In the genomic region with DNA sequence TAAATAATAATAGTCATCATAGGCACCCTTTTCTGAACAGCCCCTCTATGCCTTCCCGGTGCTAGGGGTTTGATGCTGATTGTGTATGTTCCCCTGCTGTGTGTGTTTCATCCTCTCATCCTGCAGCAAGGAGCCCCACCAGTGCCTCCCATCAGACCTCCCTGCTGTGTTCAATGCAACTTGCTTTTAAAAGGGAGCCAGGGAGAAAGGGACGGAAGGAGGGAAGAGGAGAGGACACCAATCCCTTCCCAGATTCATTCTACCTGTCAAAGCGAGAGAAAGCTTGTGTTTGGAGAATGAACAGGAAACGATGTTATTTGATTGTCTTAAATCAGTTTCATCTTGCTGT, we compare ENCODE assay signal across 8 cellular contexts.
DNase-seq lines count a peak whose midpoint lies in the region; ATAC-seq, FAIRE-seq and TF ChIP-seq lines count a peak whose summit lies in the region.

No MANE protein-coding gene starts in this region.

- H3K27ac Mint-ChIP-seq in activated B cell treated with CpG ODN at 0.5 μM for 24 hours, result no peak overlapping the region

- no peaks in the 10 kb centered on the region for H3K9me3 Mint-ChIP-seq in activated B cell treated with CpG ODN at 0.5 μM for 24 hours

- no peaks in the 10 kb centered on the region for H3K36me3 Mint-ChIP-seq in activated B cell treated with CpG ODN at 0.5 μM for 24 hours (ENCODE audit: low read depth)

- peak overlapping the region; percentile 48 for H3K4me3 Mint-ChIP-seq in activated B cell treated with CpG ODN at 0.5 μM for 24 hours

- H3K9ac ChIP-seq in HepG2 (ENCODE audit: insufficient read depth, low read depth, low read length) (no peak overlapping the region), iPS-15b (ENCODE audit: low read depth, low read length) (peak overlapping the region; percentile 32), stomach smooth muscle (ENCODE audit: low read length in 2 of 2) (peak overlapping the region; percentile 33 to 75)

- intact Hi-C loops in HepG2 (cut with micrococcal nuclease; ENCODE audit: unreplicated experiment), result loop anchor here (1.0 to 5.0 kb wide), 5 partner anchors 344 to 1309 kb away; a partner anchor contains a TSS
- intact Hi-C loops in right lobe of liver (cut with DNase I), result loop anchor here in 1 of 2 donors (5.0 kb wide), 1 partner anchor 439 kb away; no protein-coding TSS in a partner anchor
- intact Hi-C loops in activated B cell treated with CpG ODN at 0.5 μM for 24 hours (cut with micrococcal nuclease), result loop anchor here (1.0 to 10.0 kb wide), 8 partner anchors 345 to 1606 kb away; no protein-coding TSS in a partner anchor

- H3K9me3 ChIP-seq in HepG2 (ENCODE audit: low read length), result no peaks in the 10 kb centered on the region
- H3K9me3 ChIP-seq in right lobe of liver, result no peaks in the 10 kb centered on the region
- H3K9me3 ChIP-seq in iPS-15b (ENCODE audit: control insufficient read depth, insufficient read depth, low read length), result no peaks in the 10 kb centered on the region
- no peaks in the 10 kb centered on the region for H3K9me3 ChIP-seq in stomach smooth muscle (ENCODE audit: control insufficient read depth in 2 of 2, low read length in 2 of 2)

- POLR2A ChIA-PET in HepG2 (lab: Yijun Ruan, JAX), result no interaction called here
- POLR2A ChIA-PET in activated B cell treated with CpG ODN at 0.5 μM for 24 hours (lab: Charles Lee), result no interaction called here

- ATAC-seq in HepG2, result peak; percentile 72
- ATAC-seq in right lobe of liver, result no peak
- peak; percentile 6 for ATAC-seq in HG03342 (IDR thresholded peaks at IDR 0.05; ENCODE audit: unreplicated experiment)
- ATAC-seq in activated B cell treated with CpG ODN at 0.5 μM for 24 hours (ENCODE audit: low read depth), result peak; percentile 22

- H3K36me3 ChIP-seq in HepG2 (replicated peaks in 1 of 2; ENCODE audit: control insufficient read depth in 1 of 2, insufficient read depth in 2 of 2, low read length in 2 of 2) (no peaks in the 10 kb centered on the region), right lobe of liver (no peaks in the 10 kb centered on the region), iPS-15b (ENCODE audit: control insufficient read depth, insufficient read depth, low read length) (no peaks in the 10 kb centered on the region), stomach smooth muscle (ENCODE audit: control insufficient read depth in 2 of 2, insufficient read depth in 2 of 2, low read length in 2 of 2) (no peaks in the 10 kb centered on the region)

- BruUV-seq in HepG2 (replicated peaks; lab: Mats Ljungman, UMichigan), result no TSS peak

- no peak for DNase-seq in HepG2 (ENCODE audit: low spot score)
- DNase-seq in right lobe of liver, result no peak
- no peak for DNase-seq in activated B cell treated with CpG ODN at 0.5 μM for 24 hours
- no peak for DNase-seq in stimulated activated CD4-positive, alpha-beta T cell treated with anti-CD3 and anti-CD28 coated beads, Interleukin-4, amount 100 ng/mL, for 1 hour
- DNase-seq in SW 1271 (lab: John Stamatoyannopoulos, UW), result no peak

- peak overlapping the region; percentile 47; the same call in 1 of the 2 replicates for H3K4me2 ChIP-seq in HepG2 (ENCODE audit: low read depth, low read length)

- 78% methylated on average over 4 of the region's 4 CpGs for WGBS in HepG2 (ENCODE audit: low lambda C conversion rate)
- 61% methylated on average over 4 of the region's 4 CpGs for WGBS in right lobe of liver (ENCODE audit: insufficient coverage, low coverage, low lambda C conversion rate, missing lambda C conversion rate)

- CTCF ChIA-PET in HepG2 (lab: Yijun Ruan, JAX; ENCODE audit: low intra/inter-chr PET ratio, low total read pairs) (interaction anchor here (1.1 to 2.0 kb wide), 3 partner anchors 346 to 427 kb away, joined by 4 to 15 read pairs (median 10); a partner anchor contains a TSS), activated B cell treated with CpG ODN at 0.5 μM for 24 hours (lab: Charles Lee) (interaction anchor here (2.1 kb wide), 1 partner anchor 426 kb away, joined by 12 read pairs; no protein-coding TSS in a partner anchor)

- H3K27ac ChIP-seq in HepG2 (ENCODE audit: extremely low read length, insufficient read depth, low read length) (no peak overlapping the region), right lobe of liver (no peak overlapping the region), stomach smooth muscle (ENCODE audit: low read length) (peak overlapping the region; percentile 53)

- no peak for TF ChIP-seq RAD21 in HepG2 (CRISPR knock-in tag; IDR thresholded peaks at IDR 0.05)

- H2AFZ ChIP-seq in HepG2 (ENCODE audit: low read length), result no peak overlapping the region

- TF ChIP-seq CTCF in HepG2 (CRISPR knock-in tag; IDR thresholded peaks at IDR 0.05) (no peak), right lobe of liver (IDR thresholded peaks at IDR 0.05) (no peak), activated B cell treated with CpG ODN at 0.5 μM for 24 hours (IDR thresholded peaks at IDR 0.05) (no peak)

- H4K20me1 ChIP-seq in HepG2 (ENCODE audit: insufficient read depth, low read length), result no peaks in the 10 kb centered on the region

- no peaks in the 10 kb centered on the region for H3K27me3 Mint-ChIP-seq in activated B cell treated with CpG ODN at 0.5 μM for 24 hours

- TF ChIP-seq EP300 in HepG2 (IDR thresholded peaks at IDR 0.05; ENCODE audit: low read depth in 2 of 2, low read length in 2 of 2) (no peak), HepG2 (CRISPR knock-in tag; IDR thresholded peaks at IDR 0.05; ENCODE audit: borderline replicate concordance) (no peak)

- H3K4me1 Mint-ChIP-seq in activated B cell treated with CpG ODN at 0.5 μM for 24 hours, result peaks cover 8% of the 10 kb centered on the region

- H3K4me3 ChIP-seq in HepG2 (replicated peaks in 1 of 3; ENCODE audit: insufficient read depth in 1 of 3, low read depth in 2 of 3, low read length in 3 of 3) (0 out of 6 replicates have a peak overlapping the region, but pooled peaks of 1 of the 3 experiments have one; percentile 42), right lobe of liver (no peak overlapping the region), iPS-15b (ENCODE audit: low read depth, low read length) (peak overlapping the region; percentile 55), stomach smooth muscle (ENCODE audit: low read length in 2 of 2) (peak overlapping the region; percentile 53 to 71)

- H3K27me3 ChIP-seq in HepG2 (ENCODE audit: control insufficient read depth in 1 of 2, insufficient read depth in 2 of 2, low read length in 2 of 2) (no peaks in the 10 kb centered on the region; a peak in 2 of 5 replicates), right lobe of liver (no peaks in the 10 kb centered on the region), iPS-15b (ENCODE audit: control insufficient read depth, insufficient read depth, low read length) (no peaks in the 10 kb centered on the region), stomach smooth muscle (ENCODE audit: control insufficient read depth in 1 of 2, insufficient read depth in 2 of 2, low read length in 2 of 2) (no peaks in the 10 kb centered on the region)

- no peak for FAIRE-seq in HepG2 (lab: Jason Lieb, UNC)

- in situ Hi-C loops in HepG2 (cut with HindIII; ENCODE audit: extremely low pct_ligation_motif_present, low pct_unique_long_range_greater_than_20kb), result loop anchor here (25.0 kb wide), 1 partner anchor 1304 kb away; no protein-coding TSS in a partner anchor

- TF ChIP-seq POLR2A in HepG2 (IDR thresholded peaks at IDR 0.05; ENCODE audit: insufficient read depth in 1 of 2, low read depth in 2 of 2, low read length in 2 of 2), result no peak
- TF ChIP-seq POLR2A in right lobe of liver (IDR thresholded peaks at IDR 0.05), result no peak

- no peaks in the 10 kb centered on the region for H3K79me2 ChIP-seq in HepG2 (ENCODE audit: insufficient read depth, low read length)

- 0 out of 2 replicates have a peak, but pooled peaks cover 4% of the 10 kb centered on the region for H3K4me1 ChIP-seq in HepG2 (ENCODE audit: insufficient read depth, low read length)
- H3K4me1 ChIP-seq in right lobe of liver, result peaks cover 0 to 13% (median 6%) of the 10 kb centered on the region in 4 donors
- H3K4me1 ChIP-seq in iPS-15b (ENCODE audit: control insufficient read depth, insufficient read depth, low read length), result peaks cover 3% of the 10 kb centered on the region
- peaks cover 4% of the 10 kb centered on the region for H3K4me1 ChIP-seq in stomach smooth muscle (ENCODE audit: control insufficient read depth, insufficient read depth, low read length)

TF ChIP-seq in HepG2, 621 proteins besides CTCF, POLR2A, EP300 and RAD21:
- no peak for TF ChIP-seq MXD4 (CRISPR knock-in tag; IDR thresholded peaks at IDR 0.05)
TF ChIP-seq in HepG2: peak in this region for 0.

Comparison
In these comparisons a context has a peak if more than half of its experiments do, and no peak if none do; other contexts are left out.
1. ATAC-seq: peak in HepG2 (single experiment), HG03342 (single experiment) and activated B cell treated with CpG ODN at 0.5 μM for 24 hours (single experiment); none in right lobe of liver (0 of 4).
2. H3K4me3 ChIP-seq: peak in iPS-15b (single experiment) and stomach smooth muscle (2 of 2); none in right lobe of liver (0 of 3).